ENCODE assay signal across 9 cellular contexts in genomic region chr13:65656740-65657329, GRCh38.
DNase-seq lines count a peak whose midpoint lies in the region; ATAC-seq and TF ChIP-seq lines count a peak whose summit lies in the region.
"Had no signal": no experiment of that assay in that cellular context is flagged by ENCODE, and none has a peak within 500 bp of the region (broad histone marks: within the 10 kb centered on the region; RNA-seq: fewer than 3 reads in every experiment).

No MANE protein-coding gene starts in this region.

- BruUV-seq in Calu3 (replicated peaks; lab: Mats Ljungman, UMichigan): no TSS peak

- DNase-seq in COR-L47 (lab: John Stamatoyannopoulos, UW) (peak; percentile 15), Karpas-422 (peak; percentile 66), astrocyte of the cerebellum (ENCODE audit: low read depth) (no peak), left lobe of liver (ENCODE audit: low spot score) (no peak), Calu3 (no peak), islet precursor cell (no peak)
- DNase-seq: activated CD4-positive, alpha-beta memory T cell treated with anti-CD3 and anti-CD28 coated beads, Interleukin-2, amount 10 ng/mL, durations not matched to agents 7 days and 5 days had no signal

- H2AFZ ChIP-seq in Karpas-422 (ENCODE audit: low read length): no peak overlapping the region

- no peak overlapping the region for H3K4me3 Mint-ChIP-seq in Calu3 (ENCODE audit: low read depth, unreplicated experiment)
- H3K4me3 Mint-ChIP-seq: activated CD4-positive, alpha-beta memory T cell treated with anti-CD3 and anti-CD28 coated beads, Interleukin-2, amount 10 ng/mL, durations not matched to agents 7 days and 5 days had no signal

- no peak overlapping the region for H3K9ac ChIP-seq in Karpas-422 (ENCODE audit: low read length)

- no peaks in the 10 kb centered on the region for H3K9me2 ChIP-seq in Karpas-422 (replicated peaks; ENCODE audit: insufficient read depth, low read length)

- H3K9me3 Mint-ChIP-seq in Calu3 (ENCODE audit: low read depth, unreplicated experiment): no peaks in the 10 kb centered on the region
- H3K9me3 Mint-ChIP-seq: activated CD4-positive, alpha-beta memory T cell treated with anti-CD3 and anti-CD28 coated beads, Interleukin-2, amount 10 ng/mL, durations not matched to agents 7 days and 5 days had no signal

- H4K20me1 ChIP-seq in Karpas-422 (ENCODE audit: insufficient read depth, low read depth, low read length): no peaks in the 10 kb centered on the region

- intact Hi-C loops in Calu3 (cut with micrococcal nuclease; ENCODE audit: unreplicated experiment): loop anchor here (10.0 kb wide), 1 partner anchor 1578 kb away; the partner anchor contains the start of gene PCDH9

- ATAC-seq in left lobe of liver: peak; percentile 49
- ATAC-seq in HG02852 (IDR thresholded peaks at IDR 0.05; ENCODE audit: unreplicated experiment): no peak
- ATAC-seq in GM18502 (IDR thresholded peaks at IDR 0.05; ENCODE audit: poor library complexity, unreplicated experiment): no peak

- H3K4me1 Mint-ChIP-seq in Calu3 (ENCODE audit: low read depth, unreplicated experiment): no peaks in the 10 kb centered on the region
- H3K4me1 Mint-ChIP-seq: activated CD4-positive, alpha-beta memory T cell treated with anti-CD3 and anti-CD28 coated beads, Interleukin-2, amount 10 ng/mL, durations not matched to agents 7 days and 5 days had no signal

- no peaks in the 10 kb centered on the region for H3K27me3 ChIP-seq in Karpas-422 (ENCODE audit: low read length)

- H3K4me2 ChIP-seq in Karpas-422 (ENCODE audit: low read depth, low read length, poor library complexity, severe bottlenecking): no peak overlapping the region

- peaks cover 8% of the 10 kb centered on the region; the same call in 1 of the 2 replicates for H3K4me1 ChIP-seq in Karpas-422 (ENCODE audit: low read length)

- in situ Hi-C loops in astrocyte of the cerebellum (cut with HindIII; ENCODE audit: low sequenced_read_pairs): no loop called here

- no peaks in the 10 kb centered on the region for H3K36me3 ChIP-seq in Karpas-422 (ENCODE audit: insufficient read depth, low read length)

- H3K27ac Mint-ChIP-seq in Calu3 (ENCODE audit: unreplicated experiment): no peak overlapping the region
- H3K27ac Mint-ChIP-seq: activated CD4-positive, alpha-beta memory T cell treated with anti-CD3 and anti-CD28 coated beads, Interleukin-2, amount 10 ng/mL, durations not matched to agents 7 days and 5 days had no signal

- H3K79me2 ChIP-seq in Karpas-422 (ENCODE audit: low read length): no peaks in the 10 kb centered on the region

- H3K27ac ChIP-seq in Karpas-422 (ENCODE audit: low read length): no peak overlapping the region

- TF ChIP-seq CTCF in astrocyte of the cerebellum (IDR thresholded peaks at IDR 0.05; ENCODE audit: low read depth, low read length, missing control alignments): peak; percentile 31
- no peak for TF ChIP-seq CTCF in Calu3 (IDR thresholded peaks at IDR 0.05; ENCODE audit: unreplicated experiment)

- H3K4me3 ChIP-seq in Karpas-422 (ENCODE audit: low read length) (no peak overlapping the region), astrocyte of the cerebellum (ENCODE audit: low read depth, low read length) (no peak overlapping the region)

- CTCF ChIA-PET in Calu3 (lab: Charles Lee): no interaction called here

- no peaks in the 10 kb centered on the region for H3K36me3 Mint-ChIP-seq in Calu3 (ENCODE audit: insufficient read depth, unreplicated experiment)

- no peaks in the 10 kb centered on the region for H3K9me3 ChIP-seq in Karpas-422 (ENCODE audit: low read length)

- H3K27me3 Mint-ChIP-seq in Calu3 (ENCODE audit: unreplicated experiment): no peaks in the 10 kb centered on the region
- H3K27me3 Mint-ChIP-seq: activated CD4-positive, alpha-beta memory T cell treated with anti-CD3 and anti-CD28 coated beads, Interleukin-2, amount 10 ng/mL, durations not matched to agents 7 days and 5 days had no signal

Comparison
In these comparisons a context has a peak if more than half of its experiments do, and no peak if none do; other contexts are left out.
1. DNase-seq: peak in COR-L47 (single experiment) and Karpas-422 (single experiment); none in astrocyte of the cerebellum (single experiment), left lobe of liver (single experiment), Calu3 (single experiment) and islet precursor cell (single experiment).